In the genomic region with DNA sequence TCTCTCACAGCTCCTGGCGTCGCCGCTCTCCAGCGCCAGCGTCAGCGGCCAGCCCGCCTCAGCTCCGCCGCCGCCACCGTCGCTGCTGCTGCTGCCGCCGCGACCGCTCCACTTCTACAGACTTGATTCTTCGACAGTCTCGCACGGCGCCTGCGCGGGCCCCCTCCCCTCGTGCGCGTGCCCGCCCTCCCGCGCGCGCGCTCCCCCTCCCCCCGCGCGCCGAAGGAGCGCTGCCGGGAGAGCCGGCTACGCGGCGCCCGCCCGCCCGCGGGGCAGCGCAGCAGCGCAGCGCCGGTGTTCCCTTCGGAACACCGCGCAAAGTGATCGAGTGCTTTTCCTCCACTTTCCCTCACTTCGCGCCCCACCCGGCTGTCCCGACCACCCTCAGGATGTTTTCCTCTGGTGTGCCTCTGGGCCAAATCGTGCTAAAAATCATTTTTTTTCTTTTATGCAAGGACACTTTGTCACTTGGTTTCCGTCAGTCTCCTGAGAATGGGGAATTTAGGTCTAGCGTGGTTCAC, we compare ENCODE assay signal across 1 cellular context.
TF ChIP-seq lines count a peak whose summit lies in the region.

TSS of gene IRF2BP2 (minus strand) at position 118 of the 521 bp plus-strand sequence. CDS start 684 bp downstream, outside the sequence.

TF ChIP-seq in K562, 482 proteins besides CTCF, POLR2A, EP300 and RAD21 (continued from another document and continues in another):
- TF ChIP-seq PTTG1 (tag; IDR thresholded peaks at IDR 0.05; ENCODE audit: low read depth) (no peak), HOMEZ (CRISPR knock-in tag; IDR thresholded peaks at IDR 0.05) (no peak), KLF10 (CRISPR knock-in tag; IDR thresholded peaks at IDR 0.05) (no peak), ZNF76 (CRISPR knock-in tag; IDR thresholded peaks at IDR 0.05; ENCODE audit: borderline replicate concordance) (no peak; the same call in 1 of the 2 replicates), TAF15 (IDR thresholded peaks at IDR 0.05; ENCODE audit: low read depth, low read length) (no peak), HMBOX1 (IDR thresholded peaks at IDR 0.05) (no peak), KDM5B (IDR thresholded peaks at IDR 0.05; ENCODE audit: insufficient replicate concordance, low read depth, low read length) (peak; percentile 11), CAMTA2 (CRISPR knock-in tag; conservative IDR thresholded peaks at IDR 0.05) (no peak), CREB3 (tag; conservative IDR thresholded peaks at IDR 0.05; ENCODE audit: low read depth) (no peak; the same call in 1 of the 2 replicates), ZNF766 (CRISPR knock-in tag; conservative IDR thresholded peaks at IDR 0.05) (peak; percentile 93), POLR2AphosphoS2 (IDR thresholded peaks at IDR 0.05; ENCODE audit: low read length) (no peak), GATAD2B (IDR thresholded peaks at IDR 0.05; ENCODE audit: borderline replicate concordance) (peak; percentile 56; the same call in 1 of the 2 replicates), ZNF280B (CRISPR knock-in tag; IDR thresholded peaks at IDR 0.05) (no peak), CXXC5 (CRISPR knock-in tag; IDR thresholded peaks at IDR 0.05) (peak; percentile 86), USF2 (CRISPR knock-in tag; IDR thresholded peaks at IDR 0.05) (no peak), ZNF584 (CRISPR knock-in tag; IDR thresholded peaks at IDR 0.05; ENCODE audit: low read depth) (0 out of 2 replicates have a peak, but pooled peaks have one; percentile 53), ZNF592 (IDR thresholded peaks at IDR 0.05) (no peak), NFIC (IDR thresholded peaks at IDR 0.05) (no peak; the same call in 1 of the 2 replicates), ZBTB17 (CRISPR knock-in tag; IDR thresholded peaks at IDR 0.05) (no peak; the same call in 1 of the 2 replicates)
- TF ChIP-seq, protein P1, sequence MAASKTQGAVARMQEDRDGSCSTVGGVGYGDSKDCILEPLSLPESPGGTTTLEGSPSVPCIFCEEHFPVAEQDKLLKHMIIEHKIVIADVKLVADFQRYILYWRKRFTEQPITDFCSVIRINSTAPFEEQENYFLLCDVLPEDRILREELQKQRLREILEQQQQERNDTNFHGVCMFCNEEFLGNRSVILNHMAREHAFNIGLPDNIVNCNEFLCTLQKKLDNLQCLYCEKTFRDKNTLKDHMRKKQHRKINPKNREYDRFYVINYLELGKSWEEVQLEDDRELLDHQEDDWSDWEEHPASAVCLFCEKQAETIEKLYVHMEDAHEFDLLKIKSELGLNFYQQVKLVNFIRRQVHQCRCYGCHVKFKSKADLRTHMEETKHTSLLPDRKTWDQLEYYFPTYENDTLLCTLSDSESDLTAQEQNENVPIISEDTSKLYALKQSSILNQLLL (CRISPR knock-in tag; IDR thresholded peaks at IDR 0.05; ENCODE audit: borderline replicate concordance) = no peak
- TF ChIP-seq, protein P2, sequence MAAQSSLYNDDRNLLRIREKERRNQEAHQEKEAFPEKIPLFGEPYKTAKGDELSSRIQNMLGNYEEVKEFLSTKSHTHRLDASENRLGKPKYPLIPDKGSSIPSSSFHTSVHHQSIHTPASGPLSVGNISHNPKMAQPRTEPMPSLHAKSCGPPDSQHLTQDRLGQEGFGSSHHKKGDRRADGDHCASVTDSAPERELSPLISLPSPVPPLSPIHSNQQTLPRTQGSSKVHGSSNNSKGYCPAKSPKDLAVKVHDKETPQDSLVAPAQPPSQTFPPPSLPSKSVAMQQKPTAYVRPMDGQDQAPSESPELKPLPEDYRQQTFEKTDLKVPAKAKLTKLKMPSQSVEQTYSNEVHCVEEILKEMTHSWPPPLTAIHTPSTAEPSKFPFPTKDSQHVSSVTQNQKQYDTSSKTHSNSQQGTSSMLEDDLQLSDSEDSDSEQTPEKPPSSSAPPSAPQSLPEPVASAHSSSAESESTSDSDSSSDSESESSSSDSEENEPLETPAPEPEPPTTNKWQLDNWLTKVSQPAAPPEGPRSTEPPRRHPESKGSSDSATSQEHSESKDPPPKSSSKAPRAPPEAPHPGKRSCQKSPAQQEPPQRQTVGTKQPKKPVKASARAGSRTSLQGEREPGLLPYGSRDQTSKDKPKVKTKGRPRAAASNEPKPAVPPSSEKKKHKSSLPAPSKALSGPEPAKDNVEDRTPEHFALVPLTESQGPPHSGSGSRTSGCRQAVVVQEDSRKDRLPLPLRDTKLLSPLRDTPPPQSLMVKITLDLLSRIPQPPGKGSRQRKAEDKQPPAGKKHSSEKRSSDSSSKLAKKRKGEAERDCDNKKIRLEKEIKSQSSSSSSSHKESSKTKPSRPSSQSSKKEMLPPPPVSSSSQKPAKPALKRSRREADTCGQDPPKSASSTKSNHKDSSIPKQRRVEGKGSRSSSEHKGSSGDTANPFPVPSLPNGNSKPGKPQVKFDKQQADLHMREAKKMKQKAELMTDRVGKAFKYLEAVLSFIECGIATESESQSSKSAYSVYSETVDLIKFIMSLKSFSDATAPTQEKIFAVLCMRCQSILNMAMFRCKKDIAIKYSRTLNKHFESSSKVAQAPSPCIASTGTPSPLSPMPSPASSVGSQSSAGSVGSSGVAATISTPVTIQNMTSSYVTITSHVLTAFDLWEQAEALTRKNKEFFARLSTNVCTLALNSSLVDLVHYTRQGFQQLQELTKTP (IDR thresholded peaks at IDR 0.05; ENCODE audit: low read depth in 1 of 2, partially characterized antibody in 2 of 2) = peak; percentile 77 to 85
- TF ChIP-seq, protein P3, sequence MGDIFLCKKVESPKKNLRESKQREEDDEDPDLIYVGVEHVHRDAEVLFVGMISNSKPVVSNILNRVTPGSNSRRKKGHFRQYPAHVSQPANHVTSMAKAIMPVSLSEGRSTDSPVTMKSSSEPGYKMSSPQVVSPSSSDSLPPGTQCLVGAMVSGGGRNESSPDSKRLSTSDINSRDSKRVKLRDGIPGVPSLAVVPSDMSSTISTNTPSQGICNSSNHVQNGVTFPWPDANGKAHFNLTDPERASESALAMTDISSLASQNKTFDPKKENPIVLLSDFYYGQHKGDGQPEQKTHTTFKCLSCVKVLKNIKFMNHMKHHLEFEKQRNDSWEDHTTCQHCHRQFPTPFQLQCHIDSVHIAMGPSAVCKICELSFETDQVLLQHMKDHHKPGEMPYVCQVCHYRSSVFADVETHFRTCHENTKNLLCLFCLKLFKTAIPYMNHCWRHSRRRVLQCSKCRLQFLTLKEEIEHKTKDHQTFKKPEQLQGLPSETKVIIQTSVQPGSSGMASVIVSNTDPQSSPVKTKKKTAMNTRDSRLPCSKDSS (IDR thresholded peaks at IDR 0.05; ENCODE audit: low read depth, partially characterized antibody) = no peak
- TF ChIP-seq, protein P4, sequence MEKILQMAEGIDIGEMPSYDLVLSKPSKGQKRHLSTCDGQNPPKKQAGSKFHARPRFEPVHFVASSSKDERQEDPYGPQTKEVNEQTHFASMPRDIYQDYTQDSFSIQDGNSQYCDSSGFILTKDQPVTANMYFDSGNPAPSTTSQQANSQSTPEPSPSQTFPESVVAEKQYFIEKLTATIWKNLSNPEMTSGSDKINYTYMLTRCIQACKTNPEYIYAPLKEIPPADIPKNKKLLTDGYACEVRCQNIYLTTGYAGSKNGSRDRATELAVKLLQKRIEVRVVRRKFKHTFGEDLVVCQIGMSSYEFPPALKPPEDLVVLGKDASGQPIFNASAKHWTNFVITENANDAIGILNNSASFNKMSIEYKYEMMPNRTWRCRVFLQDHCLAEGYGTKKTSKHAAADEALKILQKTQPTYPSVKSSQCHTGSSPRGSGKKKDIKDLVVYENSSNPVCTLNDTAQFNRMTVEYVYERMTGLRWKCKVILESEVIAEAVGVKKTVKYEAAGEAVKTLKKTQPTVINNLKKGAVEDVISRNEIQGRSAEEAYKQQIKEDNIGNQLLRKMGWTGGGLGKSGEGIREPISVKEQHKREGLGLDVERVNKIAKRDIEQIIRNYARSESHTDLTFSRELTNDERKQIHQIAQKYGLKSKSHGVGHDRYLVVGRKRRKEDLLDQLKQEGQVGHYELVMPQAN (IDR thresholded peaks at IDR 0.05; ENCODE audit: borderline replicate concordance) = no peak; the same call in 1 of the 2 replicates
- TF ChIP-seq, protein P5, sequence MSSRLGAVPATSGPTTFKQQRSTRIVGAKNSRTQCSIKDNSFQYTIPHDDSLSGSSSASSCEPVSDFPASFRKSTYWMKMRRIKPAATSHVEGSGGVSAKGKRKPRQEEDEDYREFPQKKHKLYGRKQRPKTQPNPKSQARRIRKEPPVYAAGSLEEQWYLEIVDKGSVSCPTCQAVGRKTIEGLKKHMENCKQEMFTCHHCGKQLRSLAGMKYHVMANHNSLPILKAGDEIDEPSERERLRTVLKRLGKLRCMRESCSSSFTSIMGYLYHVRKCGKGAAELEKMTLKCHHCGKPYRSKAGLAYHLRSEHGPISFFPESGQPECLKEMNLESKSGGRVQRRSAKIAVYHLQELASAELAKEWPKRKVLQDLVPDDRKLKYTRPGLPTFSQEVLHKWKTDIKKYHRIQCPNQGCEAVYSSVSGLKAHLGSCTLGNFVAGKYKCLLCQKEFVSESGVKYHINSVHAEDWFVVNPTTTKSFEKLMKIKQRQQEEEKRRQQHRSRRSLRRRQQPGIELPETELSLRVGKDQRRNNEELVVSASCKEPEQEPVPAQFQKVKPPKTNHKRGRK (tag; IDR thresholded peaks at IDR 0.05) = no peak
